In the genomic region with DNA sequence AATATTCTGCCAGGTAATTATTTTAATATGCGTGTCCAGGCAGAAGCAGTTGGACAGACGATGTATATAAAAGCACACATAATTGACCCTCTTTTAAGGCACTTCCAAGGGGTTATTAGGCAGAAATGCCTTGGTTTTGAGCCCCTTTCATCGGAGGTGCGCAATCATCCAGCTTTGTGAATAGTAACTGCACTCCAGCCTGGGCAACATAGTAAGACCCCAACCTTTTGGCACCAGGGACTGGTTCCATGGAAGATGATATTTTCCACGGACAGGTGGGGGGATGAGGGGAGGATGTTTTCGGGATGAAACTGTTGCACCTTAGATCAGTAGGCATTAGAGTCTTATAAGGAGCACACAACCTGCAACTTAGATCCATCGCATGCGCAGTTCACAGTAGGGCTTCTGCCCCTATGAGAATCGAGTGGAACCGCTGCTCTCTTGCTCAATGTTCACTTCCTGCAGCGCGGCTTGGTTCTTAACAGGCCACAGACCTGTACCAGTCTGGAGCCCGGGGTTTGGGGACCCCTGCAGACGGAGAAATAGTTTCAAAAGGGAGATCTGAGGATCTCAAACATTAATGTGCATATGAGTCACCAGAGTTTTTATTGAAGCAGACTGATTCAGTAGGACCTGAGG, we compare ENCODE assay signal across 8 cellular contexts. TPM values are rescaled to one million over a fixed set of nuclear protein-coding genes. Genes with fewer than 3 reads are reported as not detected.
DNase-seq lines count a peak whose midpoint lies in the region; ATAC-seq and TF ChIP-seq lines count a peak whose summit lies in the region.

No MANE protein-coding gene starts in this region.

- TF ChIP-seq CTCF in GM13976 (IDR thresholded peaks at IDR 0.05; ENCODE audit: borderline replicate concordance, control extremely low read depth, extremely low read depth, insufficient read depth, missing control alignments): no peak

- peak overlapping the region; percentile 84 for H3K4me3 Mint-ChIP-seq in activated T-cell treated with anti-CD3 and anti-CD28 coated beads, Interleukin-2, amount 50 U/mL, for 4 hours

- peak; percentile 4 to 45 for ATAC-seq in activated T-cell treated with anti-CD3 and anti-CD28 coated beads, Interleukin-2, amount 50 U/mL, for 4 hours
- ATAC-seq in HG02623 (IDR thresholded peaks at IDR 0.05; ENCODE audit: unreplicated experiment): no peak

- H3K36me3 Mint-ChIP-seq in activated T-cell treated with anti-CD3 and anti-CD28 coated beads, Interleukin-2, amount 50 U/mL, for 4 hours (ENCODE audit: insufficient read depth): peaks cover 1% of the 10 kb centered on the region

- no peaks in the 10 kb centered on the region for H3K9me3 Mint-ChIP-seq in activated T-cell treated with anti-CD3 and anti-CD28 coated beads, Interleukin-2, amount 50 U/mL, for 4 hours

- DNase-seq in GM13976 (ENCODE audit: low spot score) (peak; percentile 28), KBM-7 (peak; percentile 77), medulla oblongata (ENCODE audit: extremely low spot score) (peak; percentile 6), globus pallidus (ENCODE audit: low spot score) (no peak), NCI-H187 treated with DMSO at 0.1 percent for 48 hours (lab: John Stamatoyannopoulos, UW) (no peak), NCI-H446 treated with DMSO at 0.1 percent for 48 hours (lab: John Stamatoyannopoulos, UW) (no peak)
- DNase-seq in activated T-cell treated with anti-CD3 and anti-CD28 coated beads, Interleukin-2, amount 50 U/mL, for 4 hours: peak; percentile 38

- peaks cover 26% of the 10 kb centered on the region for H3K4me1 Mint-ChIP-seq in activated T-cell treated with anti-CD3 and anti-CD28 coated beads, Interleukin-2, amount 50 U/mL, for 4 hours (ENCODE audit: low read depth)

- H3K27me3 Mint-ChIP-seq in activated T-cell treated with anti-CD3 and anti-CD28 coated beads, Interleukin-2, amount 50 U/mL, for 4 hours (ENCODE audit: low read depth): peaks cover 26% of the 10 kb centered on the region

- in situ Hi-C loops in GM13976 (cut with MboI; ENCODE audit: low sequenced_read_pairs, unreplicated experiment) (no loop called here), KBM-7 (cut with MboI; ENCODE audit: low pct_unique_long_range_greater_than_20kb, low sequenced_read_pairs) (no loop called here)

RNA-seq across cellular contexts. Expression of gene MCOLN2, which starts 1.8 kb away (rescaled TPM):
- total RNA-seq in activated T-cell treated with anti-CD3 and anti-CD28 coated beads, Interleukin-2, amount 50 U/mL, for 4 hours: 10 to 100 TPM; 32.9 to 67.7 (median 54.8) TPM

RNA-seq across cellular contexts. Expression of gene MCOLN3, which starts 49.5 kb away (rescaled TPM):
- total RNA-seq in activated T-cell treated with anti-CD3 and anti-CD28 coated beads, Interleukin-2, amount 50 U/mL, for 4 hours: under 1 TPM in 2 of 3 donors, not detected in 1; 0.08 to 0.19 TPM

Comparison
In these comparisons a context has a peak if more than half of its experiments do, and no peak if none do; other contexts are left out.
1. DNase-seq: peak in GM13976 (single experiment), KBM-7 (single experiment), activated T-cell treated with anti-CD3 and anti-CD28 coated beads, Interleukin-2, amount 50 U/mL, for 4 hours (single experiment) and medulla oblongata (single experiment); none in globus pallidus (single experiment), NCI-H187 treated with DMSO at 0.1 percent for 48 hours (single experiment) and NCI-H446 treated with DMSO at 0.1 percent for 48 hours (single experiment).